Comparison of ENCODE assay signal across 8 cellular contexts in genomic region chrX:71283409-71284143, GRCh38. TPM values are rescaled to one million over a fixed set of nuclear protein-coding genes. Genes with fewer than 3 reads are reported as not detected.
A peak's percentile ranks its signal among the peaks of the same experiment; 100 is the strongest.
DNase-seq lines count a peak whose midpoint lies in the region; TF ChIP-seq lines count a peak whose summit lies in the region.

A gene with protein sequence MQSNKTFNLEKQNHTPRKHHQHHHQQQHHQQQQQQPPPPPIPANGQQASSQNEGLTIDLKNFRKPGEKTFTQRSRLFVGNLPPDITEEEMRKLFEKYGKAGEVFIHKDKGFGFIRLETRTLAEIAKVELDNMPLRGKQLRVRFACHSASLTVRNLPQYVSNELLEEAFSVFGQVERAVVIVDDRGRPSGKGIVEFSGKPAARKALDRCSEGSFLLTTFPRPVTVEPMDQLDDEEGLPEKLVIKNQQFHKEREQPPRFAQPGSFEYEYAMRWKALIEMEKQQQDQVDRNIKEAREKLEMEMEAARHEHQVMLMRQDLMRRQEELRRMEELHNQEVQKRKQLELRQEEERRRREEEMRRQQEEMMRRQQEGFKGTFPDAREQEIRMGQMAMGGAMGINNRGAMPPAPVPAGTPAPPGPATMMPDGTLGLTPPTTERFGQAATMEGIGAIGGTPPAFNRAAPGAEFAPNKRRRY (plus strand): TSS chrX:71283635. CDS start chrX:71290638, 7,003 bp downstream.

- peak within 1 kb of the TSS; percentile 99 for H3K4me3 Mint-ChIP-seq in HFFc6

- H3K9ac ChIP-seq in SK-N-SH = peak within 1 kb of the TSS; percentile 93

- no peak for TF ChIP-seq RAD21 in SK-N-SH (IDR thresholded peaks at IDR 0.05; ENCODE audit: low read length)

- peaks cover 27% of the 10 kb centered on the region for H3K36me3 Mint-ChIP-seq in HFFc6 (ENCODE audit: low read depth)

- WGBS in SK-N-SH (ENCODE audit: low lambda C conversion rate) = under 1% methylated on average over 50 of the region's 56 CpGs

- peaks cover 0 to 6% of the 10 kb centered on the region in 2 experiments; a peak in 3 of 4 replicates for H3K4me1 ChIP-seq in SK-N-SH (ENCODE audit: control insufficient read depth in 1 of 2, insufficient read depth in 2 of 2, low read depth in 1 of 2, low read length in 1 of 2)

- H3K9me2 ChIP-seq in SK-N-SH = no peaks in the 10 kb centered on the region

- H3K9me3 ChIP-seq in SK-N-SH = no peaks in the 10 kb centered on the region

- CTCF ChIA-PET in SK-N-SH (lab: Yijun Ruan, JAX) = interaction anchor here (0.9 to 1.4 kb wide), 2 partner anchors 13 to 82 kb away, joined by 3 to 5 read pairs; partner anchors contain the start of gene TAF1

- no peaks in the 10 kb centered on the region for H3K9me3 Mint-ChIP-seq in HFFc6

- peaks cover 45% of the 10 kb centered on the region for H4K20me1 ChIP-seq in SK-N-SH (ENCODE audit: insufficient read depth)

- peaks cover 22% of the 10 kb centered on the region for H3K4me1 Mint-ChIP-seq in HFFc6 (ENCODE audit: low read depth)

- no peak; the same call in none of the 2 replicates for TF ChIP-seq CTCF in HFFc6 (IDR thresholded peaks at IDR 0.05)
- TF ChIP-seq CTCF in SK-N-SH (IDR thresholded peaks at IDR 0.05) = peak; percentile 26; the same call in 1 of the 2 replicates

- peak within 1 kb of the TSS; percentile 100 for H3K27ac Mint-ChIP-seq in HFFc6

- peak within 1 kb of the TSS; percentile 96 to 97 for H3K27ac ChIP-seq in SK-N-SH (ENCODE audit: low read depth in 2 of 2, low read length in 1 of 2)

- peaks cover 17 to 31% of the 10 kb centered on the region in 2 experiments for H3K36me3 ChIP-seq in SK-N-SH (replicated peaks in 1 of 2; ENCODE audit: control insufficient read depth in 1 of 2, insufficient read depth in 2 of 2, low read length in 1 of 2)

- H3F3A ChIP-seq in SK-N-SH (replicated peaks; ENCODE audit: insufficient read depth) = peaks cover 12% of the 10 kb centered on the region

- POLR2A ChIA-PET in SK-N-SH (lab: Yijun Ruan, JAX) = interaction anchor here (0.7 to 1.9 kb wide), 7 partner anchors 9 to 1129 kb away, joined by 3 to 19 read pairs (median 3); partner anchors contain the start of genes TAF1 and ZMYM3

- H3K79me2 ChIP-seq in SK-N-SH (ENCODE audit: insufficient read depth) = peaks cover 51% of the 10 kb centered on the region

- no peak for TF ChIP-seq EP300 in SK-N-SH (IDR thresholded peaks at IDR 0.05; ENCODE audit: borderline replicate concordance in 1 of 2, low read depth in 1 of 2, low read length in 1 of 2)

- H2AFZ ChIP-seq in SK-N-SH (ENCODE audit: low read depth) = peak within 1 kb of the TSS; percentile 77

- H3K27me3 Mint-ChIP-seq in HFFc6 (ENCODE audit: insufficient read depth) = peaks cover 7% of the 10 kb centered on the region; the same call in 1 of the 2 replicates

- H3K4me3 ChIP-seq in SK-N-SH (ENCODE audit: low read depth in 2 of 2, low read length in 1 of 2) = peak within 1 kb of the TSS; percentile 76 to 88

- no peaks in the 10 kb centered on the region; the same call in 1 of the 2 replicates for H3K27me3 ChIP-seq in SK-N-SH (ENCODE audit: insufficient read depth)

- DNase-seq in GM04503 (ENCODE audit: low read depth) = peak; percentile 95
- peak; percentile 99 for DNase-seq in HFFc6
- DNase-seq in NCI-H1048 (lab: John Stamatoyannopoulos, UW) = peak; percentile 84
- peak; percentile 91 for DNase-seq in SK-N-SH
- DNase-seq in activated naive CD4-positive, alpha-beta T cell treated with anti-CD3 and anti-CD28 coated beads, Interleukin-2, amount 50 U/mL, for 16 hours = peak; percentile 78
- peak; percentile 91 for DNase-seq in germinal center (ENCODE audit: low spot score)
- DNase-seq in non-pigmented ciliary epithelial cell (ENCODE audit: low read depth) = peak; percentile 90
- peak; percentile 99 for DNase-seq in superior temporal gyrus (ENCODE audit: extremely low spot score)

- peak within 1 kb of the TSS; percentile 72 for H3K4me2 ChIP-seq in SK-N-SH

TF ChIP-seq in SK-N-SH, 30 proteins besides CTCF, POLR2A, EP300 and RAD21 (continues in another document):
- TF ChIP-seq FOXM1 (IDR thresholded peaks at IDR 0.05; ENCODE audit: low read depth) (no peak), GABPA (IDR thresholded peaks at IDR 0.05; ENCODE audit: low read depth) (peak; percentile 74), TEAD4 (IDR thresholded peaks at IDR 0.05; ENCODE audit: borderline replicate concordance, insufficient read depth) (no peak), RXRA (IDR thresholded peaks at IDR 0.05; ENCODE audit: borderline replicate concordance, low read depth) (no peak), PBX3 (IDR thresholded peaks at IDR 0.05) (peak; percentile 98), EZH2phosphoT487 (IDR thresholded peaks at IDR 0.05; ENCODE audit: borderline replicate concordance, low read depth) (no peak), TCF12 (IDR thresholded peaks at IDR 0.05) (no peak; the same call in 1 of the 2 replicates), MXI1 (IDR thresholded peaks at IDR 0.05; ENCODE audit: low read depth, low read length) (peak; percentile 10; the same call in 1 of the 2 replicates), FOXJ3 (CRISPR knock-in tag; IDR thresholded peaks at IDR 0.05) (no peak), GATA2 (CRISPR knock-in tag; IDR thresholded peaks at IDR 0.05) (no peak), TAF1 (IDR thresholded peaks at IDR 0.05; ENCODE audit: borderline replicate concordance, low read depth, low read length) (peak; percentile 68), CHD2 (IDR thresholded peaks at IDR 0.05; ENCODE audit: low read length, partially characterized antibody) (peak; percentile 84), RFX5 (IDR thresholded peaks at IDR 0.05; ENCODE audit: low read length) (peak; percentile 60; the same call in 1 of the 2 replicates), MEF2A (IDR thresholded peaks at IDR 0.05; ENCODE audit: borderline replicate concordance, low read depth) (no peak), JUND (IDR thresholded peaks at IDR 0.05) (no peak), SIN3A (IDR thresholded peaks at IDR 0.05; ENCODE audit: borderline replicate concordance, low read depth, low read length) (no peak; the same call in 1 of the 2 replicates), ELF1 (IDR thresholded peaks at IDR 0.05) (0 out of 2 replicates have a peak, but pooled peaks have one; percentile 28), RCOR1 (IDR thresholded peaks at IDR 0.05; ENCODE audit: low read length) (no peak), REST (IDR thresholded peaks at IDR 0.05; ENCODE audit: low read depth, low read length) (no peak), YY1 (IDR thresholded peaks at IDR 0.05; ENCODE audit: low read depth) (peak; percentile 74; the same call in 1 of the 2 replicates), FOSL2 (IDR thresholded peaks at IDR 0.05; ENCODE audit: borderline replicate concordance, low read depth) (no peak), NRF1 (IDR thresholded peaks at IDR 0.05; ENCODE audit: low read depth, low read length) (no peak; the same call in none of the 2 replicates)
- TF ChIP-seq, protein P1, sequence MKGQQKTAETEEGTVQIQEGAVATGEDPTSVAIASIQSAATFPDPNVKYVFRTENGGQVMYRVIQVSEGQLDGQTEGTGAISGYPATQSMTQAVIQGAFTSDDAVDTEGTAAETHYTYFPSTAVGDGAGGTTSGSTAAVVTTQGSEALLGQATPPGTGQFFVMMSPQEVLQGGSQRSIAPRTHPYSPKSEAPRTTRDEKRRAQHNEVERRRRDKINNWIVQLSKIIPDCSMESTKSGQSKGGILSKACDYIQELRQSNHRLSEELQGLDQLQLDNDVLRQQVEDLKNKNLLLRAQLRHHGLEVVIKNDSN (IDR thresholded peaks at IDR 0.05; ENCODE audit: borderline replicate concordance, low read depth) = no peak

RNA-seq across cellular contexts. Expression of the gene that starts here (rescaled TPM):
- total RNA-seq in HFFc6 (2021; fragmentation: NEBNext Ultra II Directional; extraction: Animal tissue kit (Norgen Biotek cat#: 25700)) = 100 to 1,000 TPM; 367 to 495 (median 421) TPM
- 210 and 288 TPM in 2 replicates for polyA plus RNA-seq in SK-N-SH (2012; rRNA removed)
- polyA plus RNA-seq in SK-N-SH (2012; cell fraction: cytosol; rRNA removed) = 195 and 232 TPM in 2 replicates
- polyA plus RNA-seq in SK-N-SH (2012; cell fraction: nucleus; rRNA removed) = 380 and 614 TPM in 2 replicates

Comparison
In these comparisons a context has a peak if more than half of its experiments do, and no peak if none do; other contexts are left out.
1. Peak in every context shown above with its lines: DNase-seq, H3K4me3 ChIP-seq and H3K27ac ChIP-seq.